ENCODE assay signal across 21 cellular contexts in genomic region chr18:9392726-9393125, GRCh38. TPM values are rescaled to one million over a fixed set of nuclear protein-coding genes. Genes with fewer than 3 reads are reported as not detected.
DNase-seq lines count a peak whose midpoint lies in the region; ATAC-seq and TF ChIP-seq lines count a peak whose summit lies in the region.
"Had no signal": no experiment of that assay in that cellular context is flagged by ENCODE, and none has a peak within 500 bp of the region (broad histone marks: within the 10 kb centered on the region; RNA-seq: fewer than 3 reads in every experiment).

No MANE protein-coding gene starts in this region.

- no peaks in the 10 kb centered on the region for H3K36me3 ChIP-seq in H7 (replicated peaks; ENCODE audit: control insufficient read depth, insufficient read depth, low read length)

- peak; percentile 57 for ATAC-seq in left colon
- ATAC-seq in HG03342 (IDR thresholded peaks at IDR 0.05; ENCODE audit: unreplicated experiment): no peak
- ATAC-seq: left ventricle myocardium superior had no signal

- DNase-seq in H7: peak; percentile 23
- peak; percentile 27 for DNase-seq in OCI-M1 (lab: John Stamatoyannopoulos, UW)
- peak; percentile 51 for DNase-seq in choroid plexus epithelial cell (ENCODE audit: low read depth)
- no peak for DNase-seq in left colon
- DNase-seq in pons (ENCODE audit: low spot score): no peak
- DNase-seq in activated T-helper 1 cell treated with anti-CD3 and anti-CD28 coated beads, Interleukin-12 subunit alpha, Interleukin-12 subunit beta, Interleukin-2, Interleukin-4 antibody, amounts not matched to agents 30 ng/mL and 10 ng/mL and 1 ng/mL, durations not matched to agents 14 hours and 24 hours and 36 hours (ENCODE audit: low spot score): no peak
- DNase-seq: activated CD4-positive, alpha-beta memory T cell treated with anti-CD3 and anti-CD28 coated beads for 36 hours; activated CD4-positive, CD25-positive, alpha-beta regulatory T cell; caudate nucleus; CD4-positive, alpha-beta memory T cell; DMS79; head of caudate nucleus; IMR-90; left ventricle myocardium superior; MM.1S; NCI-H1436 treated with DMSO at 0.1 percent for 48 hours; NCI-H526 treated with DMSO at 0.1 percent for 48 hours; nephron progenitor cell had no signal

- TF ChIP-seq CTCF in choroid plexus epithelial cell (conservative IDR thresholded peaks at IDR 0.05; ENCODE audit: low read depth, low read length): peak; percentile 38

- H3K27ac Mint-ChIP-seq in activated T-helper 1 cell treated with anti-CD3 and anti-CD28 coated beads, Interleukin-12 subunit alpha, Interleukin-12 subunit beta, Interleukin-2, Interleukin-4 antibody, amounts not matched to agents 30 ng/mL and 10 ng/mL and 1 ng/mL, durations not matched to agents 14 hours and 24 hours and 36 hours: no peak overlapping the region
- H3K27ac Mint-ChIP-seq: activated CD4-positive, alpha-beta memory T cell treated with anti-CD3 and anti-CD28 coated beads for 36 hours; nephron progenitor cell had no signal

- H3K4me3 ChIP-seq in H7 (ENCODE audit: insufficient read depth, low read depth, low read length): no peak overlapping the region
- H3K4me3 ChIP-seq in choroid plexus epithelial cell (ENCODE audit: low read depth, low read length): no peak overlapping the region
- H3K4me3 ChIP-seq: SJSA1, thoracic aorta had no signal

- H3K9me3 Mint-ChIP-seq in activated T-helper 1 cell treated with anti-CD3 and anti-CD28 coated beads, Interleukin-12 subunit alpha, Interleukin-12 subunit beta, Interleukin-2, Interleukin-4 antibody, amounts not matched to agents 30 ng/mL and 10 ng/mL and 1 ng/mL, durations not matched to agents 14 hours and 24 hours and 36 hours: peaks cover 8% of the 10 kb centered on the region

- intact Hi-C loops in left colon (cut with DNase I, micrococcal nuclease): no loop called here
- intact Hi-C loops in activated T-helper 1 cell treated with anti-CD3 and anti-CD28 coated beads, Interleukin-12 subunit alpha, Interleukin-12 subunit beta, Interleukin-2, Interleukin-4 antibody, amounts not matched to agents 30 ng/mL and 10 ng/mL and 1 ng/mL, durations not matched to agents 14 hours and 24 hours and 36 hours (cut with micrococcal nuclease): no loop called here

- H3K27me3 Mint-ChIP-seq in activated T-helper 1 cell treated with anti-CD3 and anti-CD28 coated beads, Interleukin-12 subunit alpha, Interleukin-12 subunit beta, Interleukin-2, Interleukin-4 antibody, amounts not matched to agents 30 ng/mL and 10 ng/mL and 1 ng/mL, durations not matched to agents 14 hours and 24 hours and 36 hours (ENCODE audit: insufficient read depth): no peaks in the 10 kb centered on the region
- H3K27me3 Mint-ChIP-seq: activated CD4-positive, alpha-beta memory T cell treated with anti-CD3 and anti-CD28 coated beads for 36 hours; CD4-positive, alpha-beta memory T cell had no signal

- no peaks in the 10 kb centered on the region for H3K36me3 Mint-ChIP-seq in activated T-helper 1 cell treated with anti-CD3 and anti-CD28 coated beads, Interleukin-12 subunit alpha, Interleukin-12 subunit beta, Interleukin-2, Interleukin-4 antibody, amounts not matched to agents 30 ng/mL and 10 ng/mL and 1 ng/mL, durations not matched to agents 14 hours and 24 hours and 36 hours (ENCODE audit: low read depth)

- H3K4me1 Mint-ChIP-seq in activated T-helper 1 cell treated with anti-CD3 and anti-CD28 coated beads, Interleukin-12 subunit alpha, Interleukin-12 subunit beta, Interleukin-2, Interleukin-4 antibody, amounts not matched to agents 30 ng/mL and 10 ng/mL and 1 ng/mL, durations not matched to agents 14 hours and 24 hours and 36 hours (ENCODE audit: low read depth): no peaks in the 10 kb centered on the region
- H3K4me1 Mint-ChIP-seq: CD4-positive, alpha-beta memory T cell; nephron progenitor cell had no signal

- H3K27me3 ChIP-seq in H7 (ENCODE audit: control insufficient read depth, insufficient read depth, low read length): no peaks in the 10 kb centered on the region
- H3K27me3 ChIP-seq: SJSA1 had no signal

- no peak overlapping the region for H3K4me3 Mint-ChIP-seq in activated T-helper 1 cell treated with anti-CD3 and anti-CD28 coated beads, Interleukin-12 subunit alpha, Interleukin-12 subunit beta, Interleukin-2, Interleukin-4 antibody, amounts not matched to agents 30 ng/mL and 10 ng/mL and 1 ng/mL, durations not matched to agents 14 hours and 24 hours and 36 hours
- H3K4me3 Mint-ChIP-seq: activated CD4-positive, alpha-beta memory T cell treated with anti-CD3 and anti-CD28 coated beads for 36 hours; CD4-positive, alpha-beta memory T cell; nephron progenitor cell had no signal

RNA-seq across cellular contexts. Expression of gene TWSG1, which starts 58.2 kb away (rescaled TPM):
- total RNA-seq in H7 (2014; rRNA removed; shearing (Covaris generic)): 15.1 and 16.8 TPM in 2 replicates
- total RNA-seq in left colon: 10 to 100 TPM; 24.5 to 26.7 TPM
- 10.6 and 11.3 TPM in 2 replicates for total RNA-seq in activated T-helper 1 cell treated with anti-CD3 and anti-CD28 coated beads, Interleukin-12 subunit alpha, Interleukin-12 subunit beta, Interleukin-2, Interleukin-4 antibody, amounts not matched to agents 30 ng/mL and 10 ng/mL and 1 ng/mL, durations not matched to agents 14 hours and 24 hours and 36 hours

Comparison
In these comparisons a context has a peak if more than half of its experiments do, and no peak if none do; other contexts are left out.
1. DNase-seq: peak in H7 (single experiment), OCI-M1 (single experiment) and choroid plexus epithelial cell (single experiment); none in left colon (0 of 2), pons (single experiment) and activated T-helper 1 cell treated with anti-CD3 and anti-CD28 coated beads, Interleukin-12 subunit alpha, Interleukin-12 subunit beta, Interleukin-2, Interleukin-4 antibody, amounts not matched to agents 30 ng/mL and 10 ng/mL and 1 ng/mL, durations not matched to agents 14 hours and 24 hours and 36 hours (single experiment).